ENCODE assay signal across 8 cellular contexts in the genomic region with DNA sequence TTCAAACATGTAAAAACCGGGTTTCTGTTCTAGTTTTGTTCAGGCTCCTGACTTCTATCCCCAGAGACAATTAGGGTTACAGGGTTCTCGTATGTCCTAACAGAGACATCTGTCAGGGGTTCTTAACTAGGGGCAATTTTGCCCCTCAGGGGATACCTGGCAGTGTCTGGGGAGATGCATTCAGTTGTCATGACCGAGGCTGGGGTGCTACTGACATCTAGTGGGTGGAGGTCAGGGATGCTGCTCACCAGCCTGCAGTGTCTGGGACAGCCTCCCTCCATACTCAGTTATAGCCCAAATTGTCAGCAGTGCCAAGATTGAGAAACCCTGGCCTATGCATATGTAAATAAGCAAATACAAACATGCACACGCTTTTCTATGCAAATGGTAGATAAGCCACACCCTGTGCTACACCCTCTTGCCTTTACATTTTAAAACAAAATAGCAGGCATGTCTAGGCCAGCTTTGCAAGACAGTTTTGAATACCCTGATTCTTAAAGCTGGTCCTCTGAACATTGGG. TPM values are rescaled to one million over a fixed set of nuclear protein-coding genes. Genes with fewer than 3 reads are reported as not detected.
DNase-seq lines count a peak whose midpoint lies in the region; ATAC-seq and TF ChIP-seq lines count a peak whose summit lies in the region.

No MANE protein-coding gene starts in this region.

- TF ChIP-seq CTCF in right atrium auricular region (IDR thresholded peaks at IDR 0.05) (no peak), progenitor cell of endocrine pancreas (IDR thresholded peaks at IDR 0.05; ENCODE audit: unreplicated experiment) (peak; percentile 17)

- H3K27me3 ChIP-seq in right cardiac atrium (ENCODE audit: control insufficient read depth, insufficient read depth) (no peaks in the 10 kb centered on the region), right atrium auricular region (no peaks in the 10 kb centered on the region)

- peaks cover 89% of the 10 kb centered on the region for H3K36me3 Mint-ChIP-seq in activated T-helper 17 cell treated with anti-CD3 and anti-CD28 coated beads, Interleukin-2, amount 50 U/mL, for 72 hours (ENCODE audit: low read depth)
- H3K36me3 Mint-ChIP-seq in progenitor cell of endocrine pancreas (ENCODE audit: insufficient read depth), result peaks cover 16% of the 10 kb centered on the region

- H3K4me1 Mint-ChIP-seq in activated T-helper 17 cell treated with anti-CD3 and anti-CD28 coated beads, Interleukin-2, amount 50 U/mL, for 72 hours, result peaks cover 36% of the 10 kb centered on the region
- peaks cover 2% of the 10 kb centered on the region for H3K4me1 Mint-ChIP-seq in progenitor cell of endocrine pancreas (ENCODE audit: low read depth)

- intact Hi-C loops in right cardiac atrium (cut with DNase I), result no loop called here

- peak overlapping the region; percentile 85 for H3K4me3 Mint-ChIP-seq in activated T-helper 17 cell treated with anti-CD3 and anti-CD28 coated beads, Interleukin-2, amount 50 U/mL, for 72 hours
- H3K4me3 Mint-ChIP-seq in progenitor cell of endocrine pancreas (ENCODE audit: low read depth), result no peak overlapping the region

- 92% methylated on average over 4 of the region's 4 CpGs for WGBS in right cardiac atrium

- peak overlapping the region; percentile 89 for H3K27ac Mint-ChIP-seq in activated T-helper 17 cell treated with anti-CD3 and anti-CD28 coated beads, Interleukin-2, amount 50 U/mL, for 72 hours
- H3K27ac Mint-ChIP-seq in progenitor cell of endocrine pancreas, result no peak overlapping the region

- H3K9me3 ChIP-seq in right cardiac atrium (ENCODE audit: control insufficient read depth, low read length), result no peaks in the 10 kb centered on the region
- no peaks in the 10 kb centered on the region for H3K9me3 ChIP-seq in right atrium auricular region

- DNase-seq in right cardiac atrium (no peak), right atrium auricular region (ENCODE audit: low spot score) (no peak), NCI-H2171 treated with DMSO at 0.1 percent for 48 hours (lab: John Stamatoyannopoulos, UW) (peak; percentile 96), progenitor cell of endocrine pancreas (ENCODE audit: low spot score, unreplicated experiment) (no peak), NCI-H446 treated with DMSO at 0.1 percent for 48 hours (lab: John Stamatoyannopoulos, UW) (no peak), DMS153 (lab: John Stamatoyannopoulos, UW) (no peak)

- no peaks in the 10 kb centered on the region for H3K27me3 Mint-ChIP-seq in activated T-helper 17 cell treated with anti-CD3 and anti-CD28 coated beads, Interleukin-2, amount 50 U/mL, for 72 hours
- H3K27me3 Mint-ChIP-seq in progenitor cell of endocrine pancreas, result no peaks in the 10 kb centered on the region

- peaks cover 41% of the 10 kb centered on the region for H3K36me3 ChIP-seq in right atrium auricular region

- H3K4me1 ChIP-seq in right cardiac atrium (ENCODE audit: control insufficient read depth, insufficient read depth, low read length) (no peaks in the 10 kb centered on the region), right atrium auricular region (peaks cover 0 to 11% of the 10 kb centered on the region in 2 donors)

- no peaks in the 10 kb centered on the region for H3K9me3 Mint-ChIP-seq in activated T-helper 17 cell treated with anti-CD3 and anti-CD28 coated beads, Interleukin-2, amount 50 U/mL, for 72 hours
- H3K9me3 Mint-ChIP-seq in progenitor cell of endocrine pancreas (ENCODE audit: low read depth), result no peaks in the 10 kb centered on the region

- ATAC-seq in right cardiac atrium (peak; percentile 23 to 38), HG02588 (IDR thresholded peaks at IDR 0.05; ENCODE audit: unreplicated experiment) (peak; percentile 70)
- ATAC-seq in activated T-helper 17 cell treated with anti-CD3 and anti-CD28 coated beads, Interleukin-2, amount 50 U/mL, for 72 hours (replicated peaks), result peak; percentile 75

- H3K27ac ChIP-seq in right cardiac atrium (ENCODE audit: low read length) (no peak overlapping the region), right atrium auricular region (no peak overlapping the region)

- H3K4me3 ChIP-seq in right cardiac atrium (ENCODE audit: low read length) (no peak overlapping the region), right atrium auricular region (no peak overlapping the region)

RNA-seq across cellular contexts. Expression of gene CLEC16A, which starts 37.4 kb away (rescaled TPM):
- total RNA-seq in right cardiac atrium (10 to 100 TPM; 24.0 to 31.5 (median 30.4) TPM), right atrium auricular region (10 to 100 TPM; 24.1 to 49.0 TPM), progenitor cell of endocrine pancreas (32.6 and 34.3 TPM in 2 replicates)
- 14.9 TPM for polyA plus RNA-seq in right cardiac atrium
- total RNA-seq in activated T-helper 17 cell treated with anti-CD3 and anti-CD28 coated beads, Interleukin-2, amount 50 U/mL, for 72 hours, result 10 to 100 TPM; 24.3 to 24.8 TPM

RNA-seq across cellular contexts. Expression of gene DEXI, which starts 39.5 kb away (rescaled TPM):
- total RNA-seq in right cardiac atrium (100 to 1,000 TPM in 2 of 4 donors, 10 to 100 TPM in 2; 82.2 to 126 (median 101) TPM), right atrium auricular region (100 to 1,000 TPM; 129 to 164 TPM), progenitor cell of endocrine pancreas (31.2 and 32.3 TPM in 2 replicates)
- 127 TPM for polyA plus RNA-seq in right cardiac atrium
- 10 to 100 TPM; 22.6 to 24.6 TPM for total RNA-seq in activated T-helper 17 cell treated with anti-CD3 and anti-CD28 coated beads, Interleukin-2, amount 50 U/mL, for 72 hours
